ENCODE assay signal across 1 cellular context in the genomic region with DNA sequence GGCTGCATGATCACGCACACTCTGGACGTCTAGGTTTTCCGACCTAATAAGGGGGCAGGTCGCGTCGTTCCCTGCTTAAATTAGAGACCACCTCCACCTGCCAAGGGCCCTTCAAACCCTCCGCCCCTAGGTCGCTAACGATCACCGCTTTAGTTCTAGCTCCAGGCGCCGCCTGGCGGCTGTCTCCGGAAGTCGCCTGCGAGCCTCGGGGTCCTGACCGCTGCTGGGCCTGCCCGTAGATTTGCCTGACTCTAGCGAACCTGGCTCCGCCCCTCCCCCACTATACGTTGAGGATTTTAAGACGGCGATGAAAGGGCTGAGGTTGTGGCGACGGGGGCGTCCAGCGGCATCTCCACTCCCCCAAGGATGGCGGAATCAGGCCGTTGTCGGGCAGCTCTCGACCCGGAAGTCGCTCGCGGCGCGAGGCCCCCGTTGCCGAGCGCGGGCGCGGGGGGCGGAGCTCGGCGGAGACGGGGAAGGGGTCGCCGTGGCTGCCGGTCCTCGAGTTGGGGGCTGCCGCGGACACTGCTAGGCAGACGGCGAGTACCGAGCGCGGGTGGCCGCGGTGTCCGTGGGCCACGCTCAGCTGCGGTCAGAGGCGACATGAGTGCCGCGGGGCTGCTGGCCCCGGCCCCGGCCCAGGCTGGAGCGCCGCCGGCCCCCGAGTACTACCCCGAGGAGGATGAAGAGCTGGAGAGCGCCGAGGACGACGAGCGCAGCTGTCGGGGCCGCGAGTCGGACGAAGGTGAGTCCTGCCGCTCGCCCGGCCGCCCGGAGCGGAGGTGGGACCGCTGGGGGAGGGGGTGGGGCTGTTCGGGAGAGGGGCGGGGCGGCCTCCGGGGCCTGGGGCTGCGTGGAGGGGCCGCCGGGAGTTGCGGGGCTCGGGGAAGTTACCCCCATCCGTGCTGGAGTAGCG.
A peak's percentile ranks its signal among the peaks of the same experiment; 100 is the strongest.
TF ChIP-seq lines count a peak whose summit lies in the region.

TSS of gene SUDS3 (plus strand) at position 467 of the 916 bp plus-strand sequence. CDS start at position 604, 137 bp downstream.

TF ChIP-seq in GM12878, 131 proteins besides CTCF, POLR2A, EP300 and RAD21 (continued from another document):
- TF ChIP-seq, protein P1, sequence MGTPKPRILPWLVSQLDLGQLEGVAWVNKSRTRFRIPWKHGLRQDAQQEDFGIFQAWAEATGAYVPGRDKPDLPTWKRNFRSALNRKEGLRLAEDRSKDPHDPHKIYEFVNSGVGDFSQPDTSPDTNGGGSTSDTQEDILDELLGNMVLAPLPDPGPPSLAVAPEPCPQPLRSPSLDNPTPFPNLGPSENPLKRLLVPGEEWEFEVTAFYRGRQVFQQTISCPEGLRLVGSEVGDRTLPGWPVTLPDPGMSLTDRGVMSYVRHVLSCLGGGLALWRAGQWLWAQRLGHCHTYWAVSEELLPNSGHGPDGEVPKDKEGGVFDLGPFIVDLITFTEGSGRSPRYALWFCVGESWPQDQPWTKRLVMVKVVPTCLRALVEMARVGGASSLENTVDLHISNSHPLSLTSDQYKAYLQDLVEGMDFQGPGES (IDR thresholded peaks at IDR 0.05), result no peak
- peak; percentile 97 for TF ChIP-seq NBN (IDR thresholded peaks at IDR 0.05)
- TF ChIP-seq RELB (IDR thresholded peaks at IDR 0.05; ENCODE audit: low read depth), result peak; percentile 80
- no peak; the same call in 1 of the 2 replicates for TF ChIP-seq NFIC (IDR thresholded peaks at IDR 0.05; ENCODE audit: low read depth, low read length)
- TF ChIP-seq, protein P2, sequence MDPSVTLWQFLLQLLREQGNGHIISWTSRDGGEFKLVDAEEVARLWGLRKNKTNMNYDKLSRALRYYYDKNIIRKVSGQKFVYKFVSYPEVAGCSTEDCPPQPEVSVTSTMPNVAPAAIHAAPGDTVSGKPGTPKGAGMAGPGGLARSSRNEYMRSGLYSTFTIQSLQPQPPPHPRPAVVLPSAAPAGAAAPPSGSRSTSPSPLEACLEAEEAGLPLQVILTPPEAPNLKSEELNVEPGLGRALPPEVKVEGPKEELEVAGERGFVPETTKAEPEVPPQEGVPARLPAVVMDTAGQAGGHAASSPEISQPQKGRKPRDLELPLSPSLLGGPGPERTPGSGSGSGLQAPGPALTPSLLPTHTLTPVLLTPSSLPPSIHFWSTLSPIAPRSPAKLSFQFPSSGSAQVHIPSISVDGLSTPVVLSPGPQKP (IDR thresholded peaks at IDR 0.05; ENCODE audit: low read depth, low read length), result peak; percentile 90
- peak; percentile 96 for TF ChIP-seq NR2C1 (IDR thresholded peaks at IDR 0.05)
- TF ChIP-seq CBX3 (IDR thresholded peaks at IDR 0.05; ENCODE audit: borderline replicate concordance, low read depth), result no peak
- TF ChIP-seq FOS (IDR thresholded peaks at IDR 0.05; ENCODE audit: borderline replicate concordance, extremely low read depth, insufficient read length), result no peak
- peak in 1 of 2 experiments; percentile 44; a peak in 1 of 4 replicates for TF ChIP-seq IKZF2 (IDR thresholded peaks at IDR 0.05)
- TF ChIP-seq TCF3 (IDR thresholded peaks at IDR 0.05; ENCODE audit: borderline replicate concordance, insufficient read depth, low read depth, low read length), result 0 out of 2 replicates have a peak, but pooled peaks have one; percentile 36
- TF ChIP-seq NRF1 (conservative IDR thresholded peaks at IDR 0.05; ENCODE audit: low read depth, low read length), result no peak
- TF ChIP-seq, protein P3, sequence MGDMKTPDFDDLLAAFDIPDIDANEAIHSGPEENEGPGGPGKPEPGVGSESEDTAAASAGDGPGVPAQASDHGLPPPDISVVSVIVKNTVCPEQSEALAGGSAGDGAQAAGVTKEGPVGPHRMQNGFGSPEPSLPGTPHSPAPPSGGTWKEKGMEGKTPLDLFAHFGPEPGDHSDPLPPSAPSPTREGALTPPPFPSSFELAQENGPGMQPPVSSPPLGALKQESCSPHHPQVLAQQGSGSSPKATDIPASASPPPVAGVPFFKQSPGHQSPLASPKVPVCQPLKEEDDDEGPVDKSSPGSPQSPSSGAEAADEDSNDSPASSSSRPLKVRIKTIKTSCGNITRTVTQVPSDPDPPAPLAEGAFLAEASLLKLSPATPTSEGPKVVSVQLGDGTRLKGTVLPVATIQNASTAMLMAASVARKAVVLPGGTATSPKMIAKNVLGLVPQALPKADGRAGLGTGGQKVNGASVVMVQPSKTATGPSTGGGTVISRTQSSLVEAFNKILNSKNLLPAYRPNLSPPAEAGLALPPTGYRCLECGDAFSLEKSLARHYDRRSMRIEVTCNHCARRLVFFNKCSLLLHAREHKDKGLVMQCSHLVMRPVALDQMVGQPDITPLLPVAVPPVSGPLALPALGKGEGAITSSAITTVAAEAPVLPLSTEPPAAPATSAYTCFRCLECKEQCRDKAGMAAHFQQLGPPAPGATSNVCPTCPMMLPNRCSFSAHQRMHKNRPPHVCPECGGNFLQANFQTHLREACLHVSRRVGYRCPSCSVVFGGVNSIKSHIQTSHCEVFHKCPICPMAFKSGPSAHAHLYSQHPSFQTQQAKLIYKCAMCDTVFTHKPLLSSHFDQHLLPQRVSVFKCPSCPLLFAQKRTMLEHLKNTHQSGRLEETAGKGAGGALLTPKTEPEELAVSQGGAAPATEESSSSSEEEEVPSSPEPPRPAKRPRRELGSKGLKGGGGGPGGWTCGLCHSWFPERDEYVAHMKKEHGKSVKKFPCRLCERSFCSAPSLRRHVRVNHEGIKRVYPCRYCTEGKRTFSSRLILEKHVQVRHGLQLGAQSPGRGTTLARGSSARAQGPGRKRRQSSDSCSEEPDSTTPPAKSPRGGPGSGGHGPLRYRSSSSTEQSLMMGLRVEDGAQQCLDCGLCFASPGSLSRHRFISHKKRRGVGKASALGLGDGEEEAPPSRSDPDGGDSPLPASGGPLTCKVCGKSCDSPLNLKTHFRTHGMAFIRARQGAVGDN (IDR thresholded peaks at IDR 0.05), result 0 out of 2 replicates have a peak, but pooled peaks have one; percentile 25
- 0 out of 2 replicates have a peak, but pooled peaks have one; percentile 18 for TF ChIP-seq JUND (IDR thresholded peaks at IDR 0.05; ENCODE audit: low read depth, low read length)
- TF ChIP-seq SREBF2 (IDR thresholded peaks at IDR 0.05; ENCODE audit: low read length), result no peak
- 0 out of 2 replicates have a peak, but pooled peaks have one; percentile 90 for TF ChIP-seq ASH2L (IDR thresholded peaks at IDR 0.05; ENCODE audit: borderline replicate concordance, low read depth)
- TF ChIP-seq IKZF1 (conservative IDR thresholded peaks at IDR 0.05), result peak; percentile 92
- TF ChIP-seq POU2F2 (IDR thresholded peaks at IDR 0.05; ENCODE audit: borderline replicate concordance, low read depth, low read length), result peak; percentile 51; the same call in 1 of the 3 replicates
- TF ChIP-seq, protein P4, sequence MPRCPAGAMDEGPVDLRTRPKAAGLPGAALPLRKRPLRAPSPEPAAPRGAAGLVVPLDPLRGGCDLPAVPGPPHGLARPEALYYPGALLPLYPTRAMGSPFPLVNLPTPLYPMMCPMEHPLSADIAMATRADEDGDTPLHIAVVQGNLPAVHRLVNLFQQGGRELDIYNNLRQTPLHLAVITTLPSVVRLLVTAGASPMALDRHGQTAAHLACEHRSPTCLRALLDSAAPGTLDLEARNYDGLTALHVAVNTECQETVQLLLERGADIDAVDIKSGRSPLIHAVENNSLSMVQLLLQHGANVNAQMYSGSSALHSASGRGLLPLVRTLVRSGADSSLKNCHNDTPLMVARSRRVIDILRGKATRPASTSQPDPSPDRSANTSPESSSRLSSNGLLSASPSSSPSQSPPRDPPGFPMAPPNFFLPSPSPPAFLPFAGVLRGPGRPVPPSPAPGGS (IDR thresholded peaks at IDR 0.05; ENCODE audit: borderline replicate concordance, insufficient read depth, low read depth, low read length, poor library complexity, severe bottlenecking), result no peak
- TF ChIP-seq, protein P5, sequence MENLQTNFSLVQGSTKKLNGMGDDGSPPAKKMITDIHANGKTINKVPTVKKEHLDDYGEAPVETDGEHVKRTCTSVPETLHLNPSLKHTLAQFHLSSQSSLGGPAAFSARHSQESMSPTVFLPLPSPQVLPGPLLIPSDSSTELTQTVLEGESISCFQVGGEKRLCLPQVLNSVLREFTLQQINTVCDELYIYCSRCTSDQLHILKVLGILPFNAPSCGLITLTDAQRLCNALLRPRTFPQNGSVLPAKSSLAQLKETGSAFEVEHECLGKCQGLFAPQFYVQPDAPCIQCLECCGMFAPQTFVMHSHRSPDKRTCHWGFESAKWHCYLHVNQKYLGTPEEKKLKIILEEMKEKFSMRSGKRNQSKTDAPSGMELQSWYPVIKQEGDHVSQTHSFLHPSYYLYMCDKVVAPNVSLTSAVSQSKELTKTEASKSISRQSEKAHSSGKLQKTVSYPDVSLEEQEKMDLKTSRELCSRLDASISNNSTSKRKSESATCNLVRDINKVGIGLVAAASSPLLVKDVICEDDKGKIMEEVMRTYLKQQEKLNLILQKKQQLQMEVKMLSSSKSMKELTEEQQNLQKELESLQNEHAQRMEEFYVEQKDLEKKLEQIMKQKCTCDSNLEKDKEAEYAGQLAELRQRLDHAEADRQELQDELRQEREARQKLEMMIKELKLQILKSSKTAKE (IDR thresholded peaks at IDR 0.05; ENCODE audit: low read depth, poor library complexity, severe bottlenecking), result peak; percentile 54
- TF ChIP-seq BACH1 (IDR thresholded peaks at IDR 0.05; ENCODE audit: borderline replicate concordance), result 0 out of 2 replicates have a peak, but pooled peaks have one; percentile 47
- TF ChIP-seq YBX1 (IDR thresholded peaks at IDR 0.05), result no peak
- no peak for TF ChIP-seq SMAD5 (IDR thresholded peaks at IDR 0.05; ENCODE audit: low read depth)
- TF ChIP-seq SRF (IDR thresholded peaks at IDR 0.05; ENCODE audit: low read depth in 2 of 2, low read length in 2 of 2), result 0 out of 4 replicates have a peak, but pooled peaks of 1 of the 2 experiments have one; percentile 22
- no peak for TF ChIP-seq JUNB (IDR thresholded peaks at IDR 0.05)
- TF ChIP-seq, protein P6, sequence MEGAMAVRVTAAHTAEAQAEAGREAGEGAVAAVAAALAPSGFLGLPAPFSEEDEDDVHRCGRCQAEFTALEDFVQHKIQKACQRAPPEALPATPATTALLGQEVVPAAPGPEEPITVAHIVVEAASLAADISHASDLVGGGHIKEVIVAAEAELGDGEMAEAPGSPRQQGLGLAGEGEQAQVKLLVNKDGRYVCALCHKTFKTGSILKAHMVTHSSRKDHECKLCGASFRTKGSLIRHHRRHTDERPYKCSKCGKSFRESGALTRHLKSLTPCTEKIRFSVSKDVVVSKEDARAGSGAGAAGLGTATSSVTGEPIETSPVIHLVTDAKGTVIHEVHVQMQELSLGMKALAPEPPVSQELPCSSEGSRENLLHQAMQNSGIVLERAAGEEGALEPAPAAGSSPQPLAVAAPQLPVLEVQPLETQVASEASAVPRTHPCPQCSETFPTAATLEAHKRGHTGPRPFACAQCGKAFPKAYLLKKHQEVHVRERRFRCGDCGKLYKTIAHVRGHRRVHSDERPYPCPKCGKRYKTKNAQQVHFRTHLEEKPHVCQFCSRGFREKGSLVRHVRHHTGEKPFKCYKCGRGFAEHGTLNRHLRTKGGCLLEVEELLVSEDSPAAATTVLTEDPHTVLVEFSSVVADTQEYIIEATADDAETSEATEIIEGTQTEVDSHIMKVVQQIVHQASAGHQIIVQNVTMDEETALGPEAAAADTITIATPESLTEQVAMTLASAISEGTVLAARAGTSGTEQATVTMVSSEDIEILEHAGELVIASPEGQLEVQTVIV (IDR thresholded peaks at IDR 0.05; ENCODE audit: borderline replicate concordance, partially characterized antibody), result peak; percentile 93
- peak; percentile 68 for TF ChIP-seq CREM (IDR thresholded peaks at IDR 0.05; ENCODE audit: low read depth)
- TF ChIP-seq PAX5 (IDR thresholded peaks at IDR 0.05; ENCODE audit: borderline replicate concordance, low read depth, low read length), result no peak
- no peak for TF ChIP-seq ZNF384 (IDR thresholded peaks at IDR 0.05; ENCODE audit: borderline replicate concordance, low read depth, low read length)
